Comparison of ENCODE assay signal across 11 cellular contexts in the genomic region with DNA sequence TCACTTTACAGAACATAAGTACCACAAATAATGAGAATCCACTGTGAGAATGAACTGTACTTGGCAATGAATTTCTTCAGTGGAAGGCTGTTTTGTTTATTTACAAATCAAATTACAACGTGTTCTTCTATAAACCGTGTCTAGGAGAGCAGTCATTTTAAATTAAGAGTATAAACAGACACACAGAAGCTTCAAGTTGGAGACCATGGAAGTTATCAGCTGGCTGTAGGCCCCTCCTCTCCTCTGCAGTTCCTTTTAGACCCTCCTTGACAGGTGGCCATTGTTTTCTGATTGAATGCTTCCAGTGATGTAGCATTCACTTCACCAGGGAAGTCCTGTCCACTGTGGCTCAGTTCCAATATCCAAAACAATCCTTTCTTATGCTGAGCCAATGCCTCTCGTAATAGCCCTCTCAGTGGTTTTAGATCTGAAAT. TPM values are rescaled to one million over a fixed set of nuclear protein-coding genes. Genes with fewer than 3 reads are reported as not detected.
DNase-seq lines count a peak whose midpoint lies in the region; ATAC-seq and TF ChIP-seq lines count a peak whose summit lies in the region.
"Had no signal": no experiment of that assay in that cellular context is flagged by ENCODE, and none has a peak within 500 bp of the region (broad histone marks: within the 10 kb centered on the region; RNA-seq: fewer than 3 reads in every experiment).

No MANE protein-coding gene starts in this region.

- H3K9ac ChIP-seq in neuronal stem cell (ENCODE audit: low read depth, low read length, poor library complexity): no peak overlapping the region

- H3K27me3 ChIP-seq in neuronal stem cell (ENCODE audit: control insufficient read depth in 3 of 3, insufficient read depth in 3 of 3, low read depth in 1 of 3, low read length in 3 of 3): no peaks in the 10 kb centered on the region
- H3K27me3 ChIP-seq in spleen (replicated peaks in 1 of 7): no peaks in the 10 kb centered on the region
- H3K27me3 ChIP-seq: pancreas had no signal

- H3K36me3 ChIP-seq in neuronal stem cell (replicated peaks in 1 of 2; ENCODE audit: control insufficient read depth in 2 of 2, insufficient read depth in 2 of 2, low read length in 2 of 2) (no peaks in the 10 kb centered on the region), spleen (no peaks in the 10 kb centered on the region)
- H3K36me3 ChIP-seq: pancreas had no signal

- H3K27ac ChIP-seq in neuronal stem cell (replicated peaks; ENCODE audit: low read length): no peak overlapping the region
- no peak overlapping the region for H3K27ac ChIP-seq in spleen

- H3K23ac ChIP-seq in neuronal stem cell (ENCODE audit: low read depth, low read length, poor library complexity): no peak overlapping the region

- no peak overlapping the region for H3K27ac Mint-ChIP-seq in activated naive CD4-positive, alpha-beta T cell treated with anti-CD3 and anti-CD28 coated beads, Interleukin-2, amount 50 U/mL, for 72 hours
- no peak overlapping the region for H3K27ac Mint-ChIP-seq in activated naive CD8-positive, alpha-beta T cell treated with anti-CD3 and anti-CD28 coated beads for 36 hours
- H3K27ac Mint-ChIP-seq: WTC11 had no signal

- H3K4me1 ChIP-seq in neuronal stem cell (ENCODE audit: control insufficient read depth in 2 of 2, insufficient read depth in 1 of 2, low read depth in 1 of 2, low read length in 2 of 2) (peaks cover 5 to 9% of the 10 kb centered on the region in 2 donors), spleen (peaks cover 9 to 46% (median 26%) of the 10 kb centered on the region in 6 donors)
- H3K4me1 ChIP-seq: pancreas had no signal

- intact Hi-C loops in spleen (cut with DNase I; ENCODE audit: low total_unique reads): no loop called here

- WGBS in neuronal stem cell (ENCODE audit: extremely low coverage in 2 of 2, insufficient read length in 2 of 2, insufficient replicate concordance in 1 of 2), 2 donors: no CpG with 5 or more reads among the region's 3 CpGs
- WGBS in spleen, 5 donors: 66 to 85% (median 76%) methylated on average over 3 of the region's 3 CpGs

- H2AFZ ChIP-seq in neuronal stem cell (ENCODE audit: low read length): peak overlapping the region; percentile 15

- H4K91ac ChIP-seq in neuronal stem cell (ENCODE audit: low read depth, low read length, poor library complexity): no peak overlapping the region

- H3K4ac ChIP-seq in neuronal stem cell (ENCODE audit: low read length): no peak overlapping the region

- no peak for TF ChIP-seq CTCF in spleen (IDR thresholded peaks at IDR 0.05 in 8 of 11, conservative IDR thresholded peaks at IDR 0.05 in 3 of 11)

- no peak overlapping the region for H3K4me3 ChIP-seq in neuronal stem cell (ENCODE audit: low read length in 2 of 2)
- H3K4me3 ChIP-seq in spleen: no peak overlapping the region
- H3K4me3 ChIP-seq: pancreas had no signal

- no peak overlapping the region for H3K4me3 Mint-ChIP-seq in activated naive CD8-positive, alpha-beta T cell treated with anti-CD3 and anti-CD28 coated beads for 36 hours
- H3K4me3 Mint-ChIP-seq: WTC11 had no signal

- H2BK15ac ChIP-seq in neuronal stem cell (ENCODE audit: low read length): no peak overlapping the region

- H3K18ac ChIP-seq in neuronal stem cell (ENCODE audit: low read length): no peak overlapping the region

- H3K9me3 Mint-ChIP-seq in activated naive CD4-positive, alpha-beta T cell treated with anti-CD3 and anti-CD28 coated beads, Interleukin-2, amount 50 U/mL, for 72 hours: no peaks in the 10 kb centered on the region
- H3K9me3 Mint-ChIP-seq in activated naive CD8-positive, alpha-beta T cell treated with anti-CD3 and anti-CD28 coated beads for 36 hours: no peaks in the 10 kb centered on the region
- H3K9me3 Mint-ChIP-seq: WTC11 had no signal

- H3K36me3 Mint-ChIP-seq in activated naive CD4-positive, alpha-beta T cell treated with anti-CD3 and anti-CD28 coated beads, Interleukin-2, amount 50 U/mL, for 72 hours: no peaks in the 10 kb centered on the region
- H3K36me3 Mint-ChIP-seq in activated naive CD8-positive, alpha-beta T cell treated with anti-CD3 and anti-CD28 coated beads for 36 hours: no peaks in the 10 kb centered on the region
- H3K36me3 Mint-ChIP-seq: WTC11 had no signal

- H2BK120ac ChIP-seq in neuronal stem cell (ENCODE audit: low read depth, low read length): no peak overlapping the region

- ATAC-seq in activated naive CD4-positive, alpha-beta T cell treated with anti-CD3 and anti-CD28 coated beads, Interleukin-2, amount 50 U/mL, for 72 hours: no peak
- ATAC-seq: WTC11 had no signal

- H2BK12ac ChIP-seq in neuronal stem cell (ENCODE audit: low read length): no peak overlapping the region

- H3K4me1 Mint-ChIP-seq in activated naive CD8-positive, alpha-beta T cell treated with anti-CD3 and anti-CD28 coated beads for 36 hours: peaks cover 34% of the 10 kb centered on the region

- H3K9me3 ChIP-seq in neuronal stem cell (replicated peaks in 1 of 2; ENCODE audit: control insufficient read depth in 2 of 2, insufficient read depth in 1 of 2, low read depth in 1 of 2, low read length in 2 of 2): no peaks in the 10 kb centered on the region
- H3K9me3 ChIP-seq in spleen: no peaks in the 10 kb centered on the region
- H3K9me3 ChIP-seq: pancreas had no signal

- no peak overlapping the region for H3K4me2 ChIP-seq in neuronal stem cell (ENCODE audit: insufficient read depth, low read length, poor library complexity, severe bottlenecking)

- H2AK5ac ChIP-seq in neuronal stem cell (ENCODE audit: low read depth, low read length): no peak overlapping the region

- no peak overlapping the region for H4K8ac ChIP-seq in neuronal stem cell (ENCODE audit: low read depth, low read length)

- TF ChIP-seq POLR2A in spleen (IDR thresholded peaks at IDR 0.05): no peak

- H2BK5ac ChIP-seq in neuronal stem cell (ENCODE audit: low read length): no peak overlapping the region

- DNase-seq in H4 (ENCODE audit: low spot score) (peak; percentile 23), NCI-H2196 (lab: John Stamatoyannopoulos, UW; ENCODE audit: unreplicated experiment) (peak; percentile 59), dermis blood vessel endothelial cell (peak; percentile 84), neuronal stem cell (ENCODE audit: low spot score) (no peak), spleen (no peak), NCI-H1930 (lab: John Stamatoyannopoulos, UW) (no peak)
- DNase-seq in activated naive CD4-positive, alpha-beta T cell treated with anti-CD3 and anti-CD28 coated beads, Interleukin-2, amount 50 U/mL, for 72 hours (ENCODE audit: low spot score in 2 of 2): no peak
- no peak for DNase-seq in activated naive CD8-positive, alpha-beta T cell treated with anti-CD3 and anti-CD28 coated beads for 36 hours
- DNase-seq: NCI-H524, pancreas had no signal

- H3K79me1 ChIP-seq in neuronal stem cell (ENCODE audit: low read depth, low read length): no peaks in the 10 kb centered on the region

- no peak overlapping the region for H3K14ac ChIP-seq in neuronal stem cell (ENCODE audit: low read length)

- no peaks in the 10 kb centered on the region for H3K27me3 Mint-ChIP-seq in activated naive CD8-positive, alpha-beta T cell treated with anti-CD3 and anti-CD28 coated beads for 36 hours

RNA-seq across cellular contexts. Expression of gene MAPK6, which starts 7.3 kb away (rescaled TPM):
- total RNA-seq in H4 (2014; rRNA removed; shearing (Covaris generic)): 54.7 and 62.8 TPM in 2 replicates
- total RNA-seq in dermis blood vessel endothelial cell (41.5 and 59.5 TPM in 2 replicates), spleen (10 to 100 TPM; 17.9 to 28.3 (median 21.9) TPM)
- 55.3 TPM for polyA plus RNA-seq in neuronal stem cell (2013, experiment 1 of 2)
- polyA plus RNA-seq in neuronal stem cell (2013, experiment 2 of 2): 55.3 TPM
- polyA plus RNA-seq in spleen: 1 to 10 TPM; 3.9 to 7.7 (median 5.6) TPM
- 10 to 100 TPM; 15.2 to 30.9 TPM for total RNA-seq in activated naive CD4-positive, alpha-beta T cell treated with anti-CD3 and anti-CD28 coated beads, Interleukin-2, amount 50 U/mL, for 72 hours
- 10 to 100 TPM; 52.6 to 53.5 TPM for total RNA-seq in activated naive CD8-positive, alpha-beta T cell treated with anti-CD3 and anti-CD28 coated beads for 36 hours

RNA-seq across cellular contexts. Expression of gene LEO1, which starts 40.1 kb away (rescaled TPM):
- 24.2 and 31.9 TPM in 2 replicates for total RNA-seq in H4 (2014; rRNA removed; shearing (Covaris generic))
- total RNA-seq in dermis blood vessel endothelial cell (38.6 and 59.1 TPM in 2 replicates), spleen (10 to 100 TPM; 15.2 to 19.5 (median 17.1) TPM)
- 23.2 TPM for polyA plus RNA-seq in neuronal stem cell (2013, experiment 1 of 2)
- 22.6 TPM for polyA plus RNA-seq in neuronal stem cell (2013, experiment 2 of 2)
- 10 to 100 TPM in 1 of 3 donors, 1 to 10 TPM in 2; 7.6 to 10.4 (median 8.7) TPM for polyA plus RNA-seq in spleen
- 10 to 100 TPM; 15.4 to 31.2 TPM for total RNA-seq in activated naive CD4-positive, alpha-beta T cell treated with anti-CD3 and anti-CD28 coated beads, Interleukin-2, amount 50 U/mL, for 72 hours
- 10 to 100 TPM; 31.8 to 32.2 TPM for total RNA-seq in activated naive CD8-positive, alpha-beta T cell treated with anti-CD3 and anti-CD28 coated beads for 36 hours

Comparison
In these comparisons a context has a peak if more than half of its experiments do, and no peak if none do; other contexts are left out.
1. DNase-seq: peak in H4 (single experiment), NCI-H2196 (single experiment) and dermis blood vessel endothelial cell (single experiment); none in neuronal stem cell (single experiment), spleen (single experiment), activated naive CD4-positive, alpha-beta T cell treated with anti-CD3 and anti-CD28 coated beads, Interleukin-2, amount 50 U/mL, for 72 hours (0 of 2), activated naive CD8-positive, alpha-beta T cell treated with anti-CD3 and anti-CD28 coated beads for 36 hours (single experiment) and NCI-H1930 (0 of 2).